In the genomic region with DNA sequence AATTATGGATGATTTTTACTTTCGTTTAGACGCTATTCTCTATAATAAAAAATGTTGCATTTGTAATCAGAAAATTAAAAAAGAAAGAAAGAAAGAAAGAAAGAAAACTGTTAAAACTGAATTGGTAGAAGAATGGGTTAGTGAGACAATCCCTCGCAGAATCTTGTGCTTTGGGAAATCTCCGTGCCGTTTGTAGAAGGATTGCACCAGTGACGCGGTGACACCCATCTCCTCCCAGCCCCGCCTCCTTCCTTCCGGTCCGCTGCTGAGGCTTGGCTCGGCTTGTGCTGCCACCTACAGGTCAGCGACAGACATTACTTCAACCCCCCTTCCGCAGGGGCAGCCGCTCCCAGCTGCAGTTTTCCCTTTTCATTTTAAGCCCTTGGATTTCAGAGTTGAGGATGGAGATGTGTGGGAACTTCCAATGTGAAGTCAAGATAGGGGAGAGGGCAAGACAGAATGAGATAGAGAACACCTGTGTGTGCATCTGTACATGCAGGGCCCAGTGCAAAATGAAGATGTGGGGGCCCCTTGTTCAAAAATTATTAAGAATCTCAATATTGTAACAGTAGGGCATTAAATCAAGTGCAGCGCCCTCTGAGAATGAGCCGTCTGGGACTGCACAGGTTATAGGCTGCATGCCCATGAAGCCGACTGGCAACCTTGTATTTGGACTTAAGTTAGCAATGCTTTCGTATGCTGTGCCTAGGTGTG, we compare ENCODE assay signal across 1 cellular context.
TF ChIP-seq lines count a peak whose summit lies in the region.

No MANE protein-coding gene starts in this region.

TF ChIP-seq in SK-N-SH, 30 proteins besides CTCF, POLR2A, EP300 and RAD21 (continued from another document):
- TF ChIP-seq, protein P1, sequence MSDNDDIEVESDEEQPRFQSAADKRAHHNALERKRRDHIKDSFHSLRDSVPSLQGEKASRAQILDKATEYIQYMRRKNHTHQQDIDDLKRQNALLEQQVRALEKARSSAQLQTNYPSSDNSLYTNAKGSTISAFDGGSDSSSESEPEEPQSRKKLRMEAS (IDR thresholded peaks at IDR 0.05; ENCODE audit: low read depth), result 0 out of 2 replicates have a peak, but pooled peaks have one; percentile 20
- no peak for TF ChIP-seq MEF2A (IDR thresholded peaks at IDR 0.05; ENCODE audit: borderline replicate concordance, low read depth)
- TF ChIP-seq YY1 (IDR thresholded peaks at IDR 0.05; ENCODE audit: low read depth), result no peak
- TF ChIP-seq RXRA (IDR thresholded peaks at IDR 0.05; ENCODE audit: borderline replicate concordance, low read depth), result no peak
- no peak for TF ChIP-seq CHD2 (IDR thresholded peaks at IDR 0.05; ENCODE audit: low read length, partially characterized antibody)
- TF ChIP-seq GABPA (IDR thresholded peaks at IDR 0.05; ENCODE audit: low read depth), result peak; percentile 60
- TF ChIP-seq TAF1 (IDR thresholded peaks at IDR 0.05; ENCODE audit: borderline replicate concordance, low read depth, low read length), result no peak
- TF ChIP-seq TEAD4 (IDR thresholded peaks at IDR 0.05; ENCODE audit: borderline replicate concordance, insufficient read depth), result no peak
- TF ChIP-seq SMC3 (IDR thresholded peaks at IDR 0.05; ENCODE audit: low read depth, low read length), result peak; percentile 83
- no peak for TF ChIP-seq GATA2 (CRISPR knock-in tag; IDR thresholded peaks at IDR 0.05)
- TF ChIP-seq RFX5 (IDR thresholded peaks at IDR 0.05; ENCODE audit: low read length), result no peak
- TF ChIP-seq JUND (IDR thresholded peaks at IDR 0.05), result no peak
- no peak for TF ChIP-seq FOXM1 (IDR thresholded peaks at IDR 0.05; ENCODE audit: low read depth)
- TF ChIP-seq NFIC (IDR thresholded peaks at IDR 0.05; ENCODE audit: borderline replicate concordance), result no peak
- no peak for TF ChIP-seq FOXJ3 (CRISPR knock-in tag; IDR thresholded peaks at IDR 0.05)
- no peak for TF ChIP-seq SIN3A (IDR thresholded peaks at IDR 0.05; ENCODE audit: borderline replicate concordance, low read depth, low read length)
- TF ChIP-seq POLR2AphosphoS5 (IDR thresholded peaks at IDR 0.05; ENCODE audit: low read depth, low read length), result no peak
- peak; percentile 55; the same call in 1 of the 2 replicates for TF ChIP-seq MXI1 (IDR thresholded peaks at IDR 0.05; ENCODE audit: low read depth, low read length)
- TF ChIP-seq, protein P2, sequence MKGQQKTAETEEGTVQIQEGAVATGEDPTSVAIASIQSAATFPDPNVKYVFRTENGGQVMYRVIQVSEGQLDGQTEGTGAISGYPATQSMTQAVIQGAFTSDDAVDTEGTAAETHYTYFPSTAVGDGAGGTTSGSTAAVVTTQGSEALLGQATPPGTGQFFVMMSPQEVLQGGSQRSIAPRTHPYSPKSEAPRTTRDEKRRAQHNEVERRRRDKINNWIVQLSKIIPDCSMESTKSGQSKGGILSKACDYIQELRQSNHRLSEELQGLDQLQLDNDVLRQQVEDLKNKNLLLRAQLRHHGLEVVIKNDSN (IDR thresholded peaks at IDR 0.05; ENCODE audit: borderline replicate concordance, low read depth), result no peak
- no peak for TF ChIP-seq TCF12 (IDR thresholded peaks at IDR 0.05)
- TF ChIP-seq, protein P3, sequence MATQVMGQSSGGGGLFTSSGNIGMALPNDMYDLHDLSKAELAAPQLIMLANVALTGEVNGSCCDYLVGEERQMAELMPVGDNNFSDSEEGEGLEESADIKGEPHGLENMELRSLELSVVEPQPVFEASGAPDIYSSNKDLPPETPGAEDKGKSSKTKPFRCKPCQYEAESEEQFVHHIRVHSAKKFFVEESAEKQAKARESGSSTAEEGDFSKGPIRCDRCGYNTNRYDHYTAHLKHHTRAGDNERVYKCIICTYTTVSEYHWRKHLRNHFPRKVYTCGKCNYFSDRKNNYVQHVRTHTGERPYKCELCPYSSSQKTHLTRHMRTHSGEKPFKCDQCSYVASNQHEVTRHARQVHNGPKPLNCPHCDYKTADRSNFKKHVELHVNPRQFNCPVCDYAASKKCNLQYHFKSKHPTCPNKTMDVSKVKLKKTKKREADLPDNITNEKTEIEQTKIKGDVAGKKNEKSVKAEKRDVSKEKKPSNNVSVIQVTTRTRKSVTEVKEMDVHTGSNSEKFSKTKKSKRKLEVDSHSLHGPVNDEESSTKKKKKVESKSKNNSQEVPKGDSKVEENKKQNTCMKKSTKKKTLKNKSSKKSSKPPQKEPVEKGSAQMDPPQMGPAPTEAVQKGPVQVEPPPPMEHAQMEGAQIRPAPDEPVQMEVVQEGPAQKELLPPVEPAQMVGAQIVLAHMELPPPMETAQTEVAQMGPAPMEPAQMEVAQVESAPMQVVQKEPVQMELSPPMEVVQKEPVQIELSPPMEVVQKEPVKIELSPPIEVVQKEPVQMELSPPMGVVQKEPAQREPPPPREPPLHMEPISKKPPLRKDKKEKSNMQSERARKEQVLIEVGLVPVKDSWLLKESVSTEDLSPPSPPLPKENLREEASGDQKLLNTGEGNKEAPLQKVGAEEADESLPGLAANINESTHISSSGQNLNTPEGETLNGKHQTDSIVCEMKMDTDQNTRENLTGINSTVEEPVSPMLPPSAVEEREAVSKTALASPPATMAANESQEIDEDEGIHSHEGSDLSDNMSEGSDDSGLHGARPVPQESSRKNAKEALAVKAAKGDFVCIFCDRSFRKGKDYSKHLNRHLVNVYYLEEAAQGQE (IDR thresholded peaks at IDR 0.05; ENCODE audit: low read depth, low read length), result no peak
- no peak for TF ChIP-seq FOSL2 (IDR thresholded peaks at IDR 0.05; ENCODE audit: borderline replicate concordance, low read depth)
- TF ChIP-seq RCOR1 (IDR thresholded peaks at IDR 0.05; ENCODE audit: low read length), result peak; percentile 64
- TF ChIP-seq, protein P4, sequence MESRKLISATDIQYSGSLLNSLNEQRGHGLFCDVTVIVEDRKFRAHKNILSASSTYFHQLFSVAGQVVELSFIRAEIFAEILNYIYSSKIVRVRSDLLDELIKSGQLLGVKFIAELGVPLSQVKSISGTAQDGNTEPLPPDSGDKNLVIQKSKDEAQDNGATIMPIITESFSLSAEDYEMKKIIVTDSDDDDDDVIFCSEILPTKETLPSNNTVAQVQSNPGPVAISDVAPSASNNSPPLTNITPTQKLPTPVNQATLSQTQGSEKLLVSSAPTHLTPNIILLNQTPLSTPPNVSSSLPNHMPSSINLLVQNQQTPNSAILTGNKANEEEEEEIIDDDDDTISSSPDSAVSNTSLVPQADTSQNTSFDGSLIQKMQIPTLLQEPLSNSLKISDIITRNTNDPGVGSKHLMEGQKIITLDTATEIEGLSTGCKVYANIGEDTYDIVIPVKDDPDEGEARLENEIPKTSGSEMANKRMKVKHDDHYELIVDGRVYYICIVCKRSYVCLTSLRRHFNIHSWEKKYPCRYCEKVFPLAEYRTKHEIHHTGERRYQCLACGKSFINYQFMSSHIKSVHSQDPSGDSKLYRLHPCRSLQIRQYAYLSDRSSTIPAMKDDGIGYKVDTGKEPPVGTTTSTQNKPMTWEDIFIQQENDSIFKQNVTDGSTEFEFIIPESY (IDR thresholded peaks at IDR 0.05; ENCODE audit: borderline replicate concordance, low read depth), result no peak
TF ChIP-seq in SK-N-SH: peak in this region for 7.
